Comparison of ENCODE assay signal across 9 cellular contexts in the genomic region with DNA sequence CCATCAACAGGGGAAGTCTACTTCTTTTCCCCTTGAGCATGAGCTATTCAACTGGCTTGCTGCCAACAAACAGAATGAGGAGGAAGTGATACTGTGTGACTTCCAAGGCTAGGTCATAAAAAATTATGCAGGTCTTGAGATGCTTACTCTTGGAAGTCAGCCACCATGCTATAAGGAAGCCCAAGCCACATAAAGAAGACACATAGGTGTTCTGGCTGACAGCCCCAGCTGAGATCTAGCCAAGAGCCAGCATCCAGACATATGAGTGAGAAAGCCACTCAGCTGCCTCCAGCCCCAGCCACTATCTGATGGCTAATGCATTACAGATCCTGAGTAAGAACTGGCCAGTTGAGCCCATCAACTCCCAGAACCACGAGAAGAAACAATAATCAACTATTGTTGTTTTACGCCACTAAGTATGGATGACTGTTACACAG. TPM values are rescaled to one million over a fixed set of nuclear protein-coding genes. Genes with fewer than 3 reads are reported as not detected.
DNase-seq lines count a peak whose midpoint lies in the region; ATAC-seq, FAIRE-seq and TF ChIP-seq lines count a peak whose summit lies in the region.
"Had no signal": no experiment of that assay in that cellular context is flagged by ENCODE, and none has a peak within 500 bp of the region (broad histone marks: within the 10 kb centered on the region; RNA-seq: fewer than 3 reads in every experiment).

No MANE protein-coding gene starts in this region.

- in situ Hi-C loops in gastrocnemius medialis (cut with MboI; ENCODE audit: low sequenced_read_pairs in 4 of 4): no loop called here

- TF ChIP-seq POLR2A in gastrocnemius medialis (IDR thresholded peaks at IDR 0.05): no peak

- no peak overlapping the region for H3K27ac ChIP-seq in gastrocnemius medialis

- TF ChIP-seq CTCF in fibroblast of pulmonary artery (IDR thresholded peaks at IDR 0.05; ENCODE audit: low read length, missing control alignments) (no peak), gastrocnemius medialis (IDR thresholded peaks at IDR 0.05 in 4 of 5, conservative IDR thresholded peaks at IDR 0.05 in 1 of 5) (no peak)

- peaks cover 18 to 21% of the 10 kb centered on the region in 2 donors for H3K4me1 ChIP-seq in gastrocnemius medialis

- H3K27me3 ChIP-seq in gastrocnemius medialis: no peaks in the 10 kb centered on the region
- H3K27me3 ChIP-seq: heart left ventricle had no signal

- no peaks in the 10 kb centered on the region for H3K36me3 ChIP-seq in gastrocnemius medialis

- H3K9me3 ChIP-seq in gastrocnemius medialis: no peaks in the 10 kb centered on the region

- no peak for FAIRE-seq in frontal cortex (lab: Jason Lieb, UNC)

- intact Hi-C loops in gastrocnemius medialis (cut with DNase I; ENCODE audit: low total_unique reads): no loop called here

- ATAC-seq in gastrocnemius medialis: no peak
- ATAC-seq: heart left ventricle had no signal

- H3K4me3 ChIP-seq in fibroblast of pulmonary artery (replicated peaks; ENCODE audit: low read depth, low read length) (no peak overlapping the region), gastrocnemius medialis (no peak overlapping the region)
- H3K4me3 ChIP-seq: heart left ventricle had no signal

- DNase-seq in DMS53 treated with DMSO at 0.1 percent for 48 hours (lab: John Stamatoyannopoulos, UW; ENCODE audit: unreplicated experiment) (peak; percentile 2), HCEC 1CT (peak; percentile 19), NCI-H446 treated with DMSO at 0.1 percent for 48 hours (lab: John Stamatoyannopoulos, UW) (peak; percentile 96), fibroblast of pulmonary artery (ENCODE audit: low read depth) (peak; percentile 62), NCI-H2081 (lab: John Stamatoyannopoulos, UW) (no peak), NK-92 (lab: John Stamatoyannopoulos, UW; ENCODE audit: unreplicated experiment) (no peak), frontal cortex (ENCODE audit: low spot score in 2 of 2) (no peak), gastrocnemius medialis (no peak)
- DNase-seq: heart left ventricle had no signal

RNA-seq across cellular contexts. Expression of a gene that starts 31.0 kb away (rescaled TPM):
- total RNA-seq in frontal cortex (22.0 TPM), gastrocnemius medialis (10 to 100 TPM in 2 of 4 donors, 1 to 10 TPM in 2; 7.3 to 16.0 (median 9.4) TPM)

Comparison
In these comparisons a context has a peak if more than half of its experiments do, and no peak if none do; other contexts are left out.
1. DNase-seq: peak in DMS53 treated with DMSO at 0.1 percent for 48 hours (single experiment), HCEC 1CT (single experiment), NCI-H446 treated with DMSO at 0.1 percent for 48 hours (single experiment) and fibroblast of pulmonary artery (single experiment); none in NCI-H2081 (0 of 2), NK-92 (single experiment), frontal cortex (0 of 2) and gastrocnemius medialis (0 of 2).